Comparison of ENCODE assay signal across 1 cellular context in genomic region chr12:110123861-110124183, GRCh38.
TF ChIP-seq lines count a peak whose summit lies in the region.

No MANE protein-coding gene starts in this region.

TF ChIP-seq in K562, 482 proteins besides CTCF, POLR2A, EP300 and RAD21 (continued from another document):
- TF ChIP-seq ZNF316 (IDR thresholded peaks at IDR 0.05): peak; percentile 30; the same call in 1 of the 2 replicates
- TF ChIP-seq SIN3A (IDR thresholded peaks at IDR 0.05; ENCODE audit: borderline replicate concordance in 2 of 2, control insufficient read depth in 1 of 2, low read depth in 2 of 2, low read length in 2 of 2): no peak
